7 cellular contexts compared by ENCODE assay signal in genomic region chr13:88036205-88036604, GRCh38.
DNase-seq lines count a peak whose midpoint lies in the region; ATAC-seq, FAIRE-seq and TF ChIP-seq lines count a peak whose summit lies in the region.
"Not testable (repeated sequence)": the region's sequence is repeated elsewhere in the genome, so short reads cannot be mapped to it uniquely, and the experiment has no call there.

No MANE protein-coding gene starts in this region.

- not testable (repeated sequence) for H3K9ac ChIP-seq in kidney (ENCODE audit: low read length in 2 of 2)

- H3K27me3 ChIP-seq in pancreas; spleen (replicated peaks in 1 of 7): not testable (repeated sequence)

- TF ChIP-seq POLR2A in spleen (IDR thresholded peaks at IDR 0.05) = not testable (repeated sequence)

- not testable (repeated sequence) for H3K4me3 ChIP-seq in HEK293 (ENCODE audit: low read depth, low read length); kidney (ENCODE audit: low read length in 2 of 2); pancreas; spleen

- not testable (repeated sequence) for H3K9me3 ChIP-seq in HEK293 (ENCODE audit: control insufficient read depth, insufficient read depth, low read depth, low read length); kidney (ENCODE audit: control insufficient read depth in 1 of 2, low read length in 2 of 2); pancreas; spleen

- H3K36me3 ChIP-seq in HEK293 (ENCODE audit: control insufficient read depth in 2 of 2, insufficient read depth in 1 of 2, low read length in 2 of 2); kidney (ENCODE audit: control insufficient read depth in 1 of 2, insufficient read depth in 2 of 2, low read length in 2 of 2); pancreas; spleen: not testable (repeated sequence)

- not testable (repeated sequence) for DNase-seq in frontal cortex (ENCODE audit: low spot score in 2 of 2); pancreas
- DNase-seq in kidney (peak; percentile 43), spleen (peak; percentile 16)

- POLR2A ChIA-PET in HEK293 (lab: Yijun Ruan, JAX) = not testable (repeated sequence)

- intact Hi-C loops in kidney (cut with DNase I); pancreas (cut with DNase I); spleen (cut with DNase I; ENCODE audit: low total_unique reads): not testable (repeated sequence)

- CTCF ChIA-PET in HEK293 (lab: Yijun Ruan, JAX) = not testable (repeated sequence)

- H3K27ac ChIP-seq in HEK293 (ENCODE audit: extremely low read depth, low read depth, low read length); kidney (ENCODE audit: low read depth in 2 of 2, low read length in 2 of 2); pancreas; spleen: not testable (repeated sequence)

- TF ChIP-seq CTCF in HEK293 (tag by site-specific recombination; IDR thresholded peaks at IDR 0.05); kidney (IDR thresholded peaks at IDR 0.05; ENCODE audit: borderline replicate concordance, extremely low read depth, insufficient read depth); pancreas (IDR thresholded peaks at IDR 0.05); spleen (IDR thresholded peaks at IDR 0.05 in 8 of 11, conservative IDR thresholded peaks at IDR 0.05 in 3 of 11): not testable (repeated sequence)

- ATAC-seq in pancreas = not testable (repeated sequence)

- not testable (repeated sequence) for H3K4me1 ChIP-seq in HEK293 (ENCODE audit: control insufficient read depth, insufficient read depth, low read length); kidney (ENCODE audit: control insufficient read depth in 1 of 2, insufficient read depth in 1 of 2, low read depth in 1 of 2, low read length in 2 of 2); pancreas; spleen

- 72 to 80% methylated on average over 8 of the region's 8 CpGs for WGBS in pancreas, 2 donors
- 79 to 96% (median 90%) methylated on average over 8 of the region's 8 CpGs for whole genome bisulfite sequencing in spleen, 5 donors

- FAIRE-seq in TTC549 (lab: Jason Lieb, UNC) (peak; percentile 31), endometrium (lab: Jason Lieb, UNC) (peak; percentile 41), frontal cortex (lab: Jason Lieb, UNC) (peak; percentile 55), pancreas (lab: Jason Lieb, UNC) (peak; percentile 47)
- FAIRE-seq in kidney (lab: Jason Lieb, UNC) = not testable (repeated sequence)

TF ChIP-seq in HEK293, 187 proteins besides CTCF, POLR2A, EP300 and RAD21 (continues in another document):
- 0 out of 2 replicates have a peak, but pooled peaks have one; percentile 6 for TF ChIP-seq ZNF654 (tag by site-specific recombination; IDR thresholded peaks at IDR 0.05; ENCODE audit: low read depth)
- TF ChIP-seq ZNF140 (tag by site-specific recombination; IDR thresholded peaks at IDR 0.05) = peak; percentile 39; the same call in 1 of the 2 replicates
- TF ChIP-seq, protein P1, sequence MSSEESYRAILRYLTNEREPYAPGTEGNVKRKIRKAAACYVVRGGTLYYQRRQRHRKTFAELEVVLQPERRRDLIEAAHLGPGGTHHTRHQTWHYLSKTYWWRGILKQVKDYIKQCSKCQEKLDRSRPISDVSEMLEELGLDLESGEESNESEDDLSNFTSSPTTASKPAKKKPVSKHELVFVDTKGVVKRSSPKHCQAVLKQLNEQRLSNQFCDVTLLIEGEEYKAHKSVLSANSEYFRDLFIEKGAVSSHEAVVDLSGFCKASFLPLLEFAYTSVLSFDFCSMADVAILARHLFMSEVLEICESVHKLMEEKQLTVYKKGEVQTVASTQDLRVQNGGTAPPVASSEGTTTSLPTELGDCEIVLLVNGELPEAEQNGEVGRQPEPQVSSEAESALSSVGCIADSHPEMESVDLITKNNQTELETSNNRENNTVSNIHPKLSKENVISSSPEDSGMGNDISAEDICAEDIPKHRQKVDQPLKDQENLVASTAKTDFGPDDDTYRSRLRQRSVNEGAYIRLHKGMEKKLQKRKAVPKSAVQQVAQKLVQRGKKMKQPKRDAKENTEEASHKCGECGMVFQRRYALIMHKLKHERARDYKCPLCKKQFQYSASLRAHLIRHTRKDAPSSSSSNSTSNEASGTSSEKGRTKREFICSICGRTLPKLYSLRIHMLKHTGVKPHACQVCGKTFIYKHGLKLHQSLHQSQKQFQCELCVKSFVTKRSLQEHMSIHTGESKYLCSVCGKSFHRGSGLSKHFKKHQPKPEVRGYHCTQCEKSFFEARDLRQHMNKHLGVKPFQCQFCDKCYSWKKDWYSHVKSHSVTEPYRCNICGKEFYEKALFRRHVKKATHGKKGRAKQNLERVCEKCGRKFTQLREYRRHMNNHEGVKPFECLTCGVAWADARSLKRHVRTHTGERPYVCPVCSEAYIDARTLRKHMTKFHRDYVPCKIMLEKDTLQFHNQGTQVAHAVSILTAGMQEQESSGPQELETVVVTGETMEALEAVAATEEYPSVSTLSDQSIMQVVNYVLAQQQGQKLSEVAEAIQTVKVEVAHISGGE (tag by site-specific recombination; conservative IDR thresholded peaks at IDR 0.05; ENCODE audit: low read depth) = peak; percentile 57
- TF ChIP-seq ZNF518A (tag by site-specific recombination; conservative IDR thresholded peaks at IDR 0.05; ENCODE audit: low read depth) = peak; percentile 66; the same call in 1 of the 2 replicates
- peak; percentile 50 for TF ChIP-seq ZNF555 (tag by site-specific recombination; conservative IDR thresholded peaks at IDR 0.05)
- TF ChIP-seq ZBTB8A (tag by site-specific recombination; IDR thresholded peaks at IDR 0.05) = peak; percentile 55; the same call in 1 of the 2 replicates
- TF ChIP-seq ZNF558 (tag by site-specific recombination; IDR thresholded peaks at IDR 0.05) = 0 out of 2 replicates have a peak, but pooled peaks have one; percentile 28
- peak; percentile 60 for TF ChIP-seq ZNF426 (tag by site-specific recombination; IDR thresholded peaks at IDR 0.05)
- peak; percentile 45; the same call in 1 of the 2 replicates for TF ChIP-seq ZNF623 (tag by site-specific recombination; IDR thresholded peaks at IDR 0.05)
- peak; percentile 62; the same call in 1 of the 2 replicates for TF ChIP-seq ZNF394 (tag by site-specific recombination; IDR thresholded peaks at IDR 0.05; ENCODE audit: borderline replicate concordance)
